Comparison of ENCODE assay signal across 14 cellular contexts in genomic region chr15:88484781-88485246, GRCh38. TPM values are rescaled to one million over a fixed set of nuclear protein-coding genes. Genes with fewer than 3 reads are reported as not detected.
DNase-seq lines count a peak whose midpoint lies in the region; ATAC-seq, FAIRE-seq and TF ChIP-seq lines count a peak whose summit lies in the region.
"Had no signal": no experiment of that assay in that cellular context is flagged by ENCODE, and none has a peak within 500 bp of the region (broad histone marks: within the 10 kb centered on the region; RNA-seq: fewer than 3 reads in every experiment).

No MANE protein-coding gene starts in this region.

- H3K9ac ChIP-seq in kidney (ENCODE audit: low read length in 2 of 2): no peak overlapping the region

- no peak overlapping the region for H3K4me3 ChIP-seq in AG10803 (ENCODE audit: low read length)
- no peak overlapping the region for H3K4me3 ChIP-seq in astrocyte of the spinal cord (ENCODE audit: low read depth, low read length)
- H3K4me3 ChIP-seq in kidney (ENCODE audit: low read length in 2 of 2): no peak overlapping the region
- no peak overlapping the region for H3K4me3 ChIP-seq in sigmoid colon

- no peak overlapping the region for H3K4me3 Mint-ChIP-seq in effector memory CD8-positive, alpha-beta T cell

- FAIRE-seq in kidney (lab: Jason Lieb, UNC): no peak

- in situ Hi-C loops in astrocyte of the spinal cord (cut with HindIII; ENCODE audit: low sequenced_read_pairs): no loop called here

- H3K27ac ChIP-seq in kidney (ENCODE audit: low read depth in 2 of 2, low read length in 2 of 2) (peak overlapping the region; percentile 3 to 20), sigmoid colon (no peak overlapping the region)

- H3K4me1 ChIP-seq in kidney (ENCODE audit: control insufficient read depth in 1 of 2, insufficient read depth in 1 of 2, low read depth in 1 of 2, low read length in 2 of 2) (peaks cover 0 to 3% of the 10 kb centered on the region in 2 donors), sigmoid colon (no peaks in the 10 kb centered on the region)

- H3K9me3 ChIP-seq in kidney (ENCODE audit: control insufficient read depth in 1 of 2, low read length in 2 of 2): no peaks in the 10 kb centered on the region
- no peaks in the 10 kb centered on the region for H3K9me3 ChIP-seq in sigmoid colon

- WGBS in sigmoid colon, 2 donors: 68 to 80% methylated on average over 7 of the region's 7 CpGs

- H3K27me3 Mint-ChIP-seq in effector memory CD8-positive, alpha-beta T cell: no peaks in the 10 kb centered on the region

- intact Hi-C loops in kidney (cut with DNase I) (no loop called here), sigmoid colon (cut with DNase I) (no loop called here)

- no peak overlapping the region for H3K27ac Mint-ChIP-seq in effector memory CD8-positive, alpha-beta T cell
- H3K27ac Mint-ChIP-seq: activated T-helper 2 cell treated with anti-CD3 and anti-CD28 coated beads, Interferon-gamma antibody, Interleukin-2, Interleukin-4, amounts not matched to agents 10 μg/mL and 5 μg/mL and 100 μg/mL, durations not matched to agents 14 hours and 24 hours and 36 hours had no signal

- TF ChIP-seq CTCF in AG10803 (conservative IDR thresholded peaks at IDR 0.05; ENCODE audit: low read length) (no peak), astrocyte of the spinal cord (IDR thresholded peaks at IDR 0.05; ENCODE audit: low read depth, low read length) (no peak), kidney (IDR thresholded peaks at IDR 0.05; ENCODE audit: borderline replicate concordance, extremely low read depth, insufficient read depth) (no peak), sigmoid colon (IDR thresholded peaks at IDR 0.05) (no peak)

- no peaks in the 10 kb centered on the region for H3K9me3 Mint-ChIP-seq in effector memory CD8-positive, alpha-beta T cell
- H3K9me3 Mint-ChIP-seq: activated T-helper 2 cell treated with anti-CD3 and anti-CD28 coated beads, Interferon-gamma antibody, Interleukin-2, Interleukin-4, amounts not matched to agents 10 μg/mL and 5 μg/mL and 100 μg/mL, durations not matched to agents 14 hours and 24 hours and 36 hours had no signal

- DNase-seq in AG10803 (ENCODE audit: low read depth): peak; percentile 81
- DNase-seq in M059J (ENCODE audit: low read depth): peak; percentile 22
- peak; percentile 12 for DNase-seq in astrocyte of the spinal cord (ENCODE audit: low read depth, low spot score)
- DNase-seq in kidney: no peak
- no peak for DNase-seq in sigmoid colon
- DNase-seq in effector memory CD8-positive, alpha-beta T cell: no peak
- DNase-seq: activated CD4-positive, CD25-positive, alpha-beta regulatory T cell treated with anti-CD3 and anti-CD28 coated beads, Interleukin-2, amount 50 U/mL, for 72 hours; cortex of kidney; hippocampal formation; NCI-H1694; stimulated activated CD4-positive, alpha-beta T cell treated with anti-CD3 and anti-CD28 coated beads, Interleukin-12 subunit alpha, Interleukin-12 subunit beta, amount 100 ng/mL, for 4 hours had no signal

- TF ChIP-seq EP300 in sigmoid colon (IDR thresholded peaks at IDR 0.05): no peak

- ATAC-seq in GM19023 (IDR thresholded peaks at IDR 0.05; ENCODE audit: unreplicated experiment) (no peak), HG02678 (IDR thresholded peaks at IDR 0.05; ENCODE audit: unreplicated experiment) (no peak)
- ATAC-seq in effector memory CD8-positive, alpha-beta T cell (replicated peaks): no peak

- H3K27me3 ChIP-seq in sigmoid colon: no peaks in the 10 kb centered on the region

- H3K4me1 Mint-ChIP-seq in effector memory CD8-positive, alpha-beta T cell (ENCODE audit: low read depth in 2 of 2): no peaks in the 10 kb centered on the region

- no peak for TF ChIP-seq POLR2A in sigmoid colon (IDR thresholded peaks at IDR 0.05)

- H3K36me3 ChIP-seq in kidney (ENCODE audit: control insufficient read depth in 1 of 2, insufficient read depth in 2 of 2, low read length in 2 of 2) (no peaks in the 10 kb centered on the region), sigmoid colon (peaks cover 0 to 3% (median under 1%) of the 10 kb centered on the region in 4 donors)

- H3K36me3 Mint-ChIP-seq in effector memory CD8-positive, alpha-beta T cell (ENCODE audit: insufficient read depth): no peaks in the 10 kb centered on the region

RNA-seq across cellular contexts. Expression of gene MRPS11, which starts 17.3 kb away (rescaled TPM):
- total RNA-seq in M059J (2014; rRNA removed; shearing (Covaris generic)): 49.3 and 69.0 TPM in 2 replicates
- total RNA-seq in kidney: 35.2 TPM
- 96.8 TPM for polyA plus RNA-seq in kidney (ENCODE audit: insufficient read depth, low read depth, low replicate concordance)
- 10 to 100 TPM; 18.8 to 46.0 (median 38.4) TPM for total RNA-seq in sigmoid colon
- 10 to 100 TPM; 56.6 to 84.6 (median 81.7) TPM for polyA plus RNA-seq in sigmoid colon

RNA-seq across cellular contexts. Expression of gene MRPL46, which starts 17.6 kb away (rescaled TPM):
- total RNA-seq in M059J (2014; rRNA removed; shearing (Covaris generic)): 19.8 and 29.2 TPM in 2 replicates
- 24.7 TPM for total RNA-seq in kidney
- 73.4 TPM for polyA plus RNA-seq in kidney (ENCODE audit: insufficient read depth, low read depth, low replicate concordance)
- total RNA-seq in sigmoid colon: 10 to 100 TPM; 15.9 to 46.6 (median 33.3) TPM
- 10 to 100 TPM; 36.0 to 53.6 (median 45.8) TPM for polyA plus RNA-seq in sigmoid colon

Comparison
In these comparisons a context has a peak if more than half of its experiments do, and no peak if none do; other contexts are left out.
1. DNase-seq: peak in AG10803 (single experiment), M059J (single experiment) and astrocyte of the spinal cord (single experiment); none in kidney (single experiment), sigmoid colon (single experiment) and effector memory CD8-positive, alpha-beta T cell (0 of 3).
2. H3K27ac ChIP-seq: peak in kidney (2 of 2); none in sigmoid colon (0 of 4).